In genomic region chr5:173715607-173716006, GRCh38 we compare ENCODE assay signal across 23 cellular contexts.
DNase-seq lines count a peak whose midpoint lies in the region; TF ChIP-seq lines count a peak whose summit lies in the region.
"Had no signal": no experiment of that assay in that cellular context is flagged by ENCODE, and none has a peak within 500 bp of the region (broad histone marks: within the 10 kb centered on the region; RNA-seq: fewer than 3 reads in every experiment).

No MANE protein-coding gene starts in this region.

- no peak overlapping the region for H3K4me3 Mint-ChIP-seq in chondrocyte (ENCODE audit: unreplicated experiment)
- no peak overlapping the region for H3K4me3 Mint-ChIP-seq in nephron
- H3K4me3 Mint-ChIP-seq: activated T-helper 1 cell treated with anti-CD3 and anti-CD28 coated beads, Interleukin-12 subunit alpha, Interleukin-12 subunit beta, Interleukin-2, Interleukin-4 antibody, amounts not matched to agents 30 ng/mL and 10 ng/mL and 1 ng/mL, durations not matched to agents 14 hours and 24 hours and 36 hours; CD4-positive, alpha-beta T cell; naive thymus-derived CD4-positive, alpha-beta T cell; stimulated activated memory B cell treated with anti-CD40 and anti-IgM and Interleukin-4, amounts not matched to agents 10 μg/mL and 1 μg/mL and 100 μg/mL, for 72 hours; T-helper 17 cell had no signal

- no peaks in the 10 kb centered on the region for H3K27me3 Mint-ChIP-seq in chondrocyte (ENCODE audit: low read depth)
- peaks cover 13% of the 10 kb centered on the region for H3K27me3 Mint-ChIP-seq in nephron (ENCODE audit: low read depth)
- H3K27me3 Mint-ChIP-seq: CD4-positive, alpha-beta T cell; stimulated activated memory B cell treated with anti-CD40 and anti-IgM and Interleukin-4, amounts not matched to agents 10 μg/mL and 1 μg/mL and 100 μg/mL, for 72 hours had no signal

- TF ChIP-seq CTCF in NB4 (IDR thresholded peaks at IDR 0.05; ENCODE audit: low read depth, low read length) (no peak), chondrocyte (IDR thresholded peaks at IDR 0.05) (no peak), nephron (IDR thresholded peaks at IDR 0.05; ENCODE audit: unreplicated experiment in 3 of 3) (no peak), foreskin fibroblast (IDR thresholded peaks at IDR 0.05; ENCODE audit: low read depth, low read length) (no peak)

- TF ChIP-seq POLR2A in NB4 (IDR thresholded peaks at IDR 0.05; ENCODE audit: extremely low read depth, insufficient read length): no peak

- H3K4me1 Mint-ChIP-seq in chondrocyte (ENCODE audit: low read depth) (peaks cover 28% of the 10 kb centered on the region), nephron (peaks cover 28% of the 10 kb centered on the region)

- H3K36me3 Mint-ChIP-seq in chondrocyte (ENCODE audit: low read depth) (no peaks in the 10 kb centered on the region), nephron (ENCODE audit: low read depth) (no peaks in the 10 kb centered on the region)
- H3K36me3 Mint-ChIP-seq: activated naive CD4-positive, alpha-beta T cell treated with anti-CD3 and anti-CD28 coated beads, Interleukin-2, amount 50 U/mL, for 72 hours; naive thymus-derived CD4-positive, alpha-beta T cell; stimulated activated memory B cell treated with anti-CD40 and anti-IgM and Interleukin-4, amounts not matched to agents 10 μg/mL and 1 μg/mL and 100 μg/mL, for 72 hours had no signal

- DNase-seq in CD1c-positive myeloid dendritic cell (ENCODE audit: extremely low spot score) (peak; percentile 4), NB4 (ENCODE audit: low read depth) (peak; percentile 33), chondrocyte (ENCODE audit: low spot score) (no peak), activated gamma-delta T cell (lab: John Stamatoyannopoulos, UW) (no peak), foreskin fibroblast (no peak), kidney glomerular epithelial cell (lab: John Stamatoyannopoulos, UW) (no peak)
- DNase-seq: aorta; CD4-positive, alpha-beta T cell; central memory CD4-positive, alpha-beta T cell; heart left ventricle; left colon; naive thymus-derived CD4-positive, alpha-beta T cell; NCI-H187; NCI-H2171 treated with DMSO at 0.1 percent for 48 hours; NCI-H524 treated with DMSO at 0.1 percent for 48 hours; ovary; stimulated activated CD4-positive, alpha-beta T cell treated with anti-CD3 and anti-CD28 coated beads, Interleukin-4, amount 100 ng/mL, for 1 hour; T-helper 17 cell had no signal

- H3K4me3 ChIP-seq in NB4 (ENCODE audit: low read depth, low read length) (no peak overlapping the region), foreskin fibroblast (ENCODE audit: low read depth in 1 of 2, low read length in 2 of 2) (no peak overlapping the region)
- H3K4me3 ChIP-seq: heart left ventricle, ovary, SJSA1 had no signal

- H3K9me3 Mint-ChIP-seq in chondrocyte (ENCODE audit: low read depth) (no peaks in the 10 kb centered on the region), nephron (no peaks in the 10 kb centered on the region)
- H3K9me3 Mint-ChIP-seq: activated naive CD4-positive, alpha-beta T cell treated with anti-CD3 and anti-CD28 coated beads, Interleukin-2, amount 50 U/mL, for 72 hours; activated T-helper 1 cell treated with anti-CD3 and anti-CD28 coated beads, Interleukin-12 subunit alpha, Interleukin-12 subunit beta, Interleukin-2, Interleukin-4 antibody, amounts not matched to agents 30 ng/mL and 10 ng/mL and 1 ng/mL, durations not matched to agents 14 hours and 24 hours and 36 hours; CD4-positive, alpha-beta T cell had no signal

- H3K27ac Mint-ChIP-seq in chondrocyte (ENCODE audit: unreplicated experiment) (peak overlapping the region; percentile 67), nephron (peak overlapping the region in 2 of 3 experiments; percentile 49 to 60)
- H3K27ac Mint-ChIP-seq: activated naive CD4-positive, alpha-beta T cell treated with anti-CD3 and anti-CD28 coated beads, Interleukin-2, amount 50 U/mL, for 72 hours; activated T-helper 1 cell treated with anti-CD3 and anti-CD28 coated beads, Interleukin-12 subunit alpha, Interleukin-12 subunit beta, Interleukin-2, Interleukin-4 antibody, amounts not matched to agents 30 ng/mL and 10 ng/mL and 1 ng/mL, durations not matched to agents 14 hours and 24 hours and 36 hours; CD4-positive, alpha-beta T cell; naive thymus-derived CD4-positive, alpha-beta T cell; T-helper 17 cell had no signal

Comparison
In these comparisons a context has a peak if more than half of its experiments do, and no peak if none do; other contexts are left out.
1. DNase-seq: peak in CD1c-positive myeloid dendritic cell (single experiment) and NB4 (single experiment); none in chondrocyte (single experiment), activated gamma-delta T cell (single experiment), foreskin fibroblast (0 of 2) and kidney glomerular epithelial cell (single experiment).